ENCODE assay signal across 23 cellular contexts in the genomic region with DNA sequence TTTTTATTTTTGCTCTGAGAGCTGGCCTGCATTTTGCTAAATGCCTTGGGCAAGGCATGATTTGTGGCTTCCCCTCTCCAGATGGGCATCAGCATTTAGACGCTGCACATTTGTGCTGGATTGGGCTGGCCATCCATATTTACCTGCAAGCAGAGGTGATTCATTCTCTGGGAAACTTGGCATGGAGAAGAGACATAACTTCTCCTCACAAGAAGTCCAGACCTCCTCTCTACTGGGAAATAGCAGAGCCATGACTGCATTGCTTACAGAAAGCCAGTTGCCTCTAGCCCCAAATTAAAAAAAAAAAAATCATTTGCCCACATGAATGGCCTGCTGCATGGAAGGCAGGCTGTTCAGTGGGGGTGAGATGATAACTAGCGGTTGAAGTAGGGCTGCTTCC.
DNase-seq lines count a peak whose midpoint lies in the region; ATAC-seq and TF ChIP-seq lines count a peak whose summit lies in the region.
"Had no signal": no experiment of that assay in that cellular context is flagged by ENCODE, and none has a peak within 500 bp of the region (broad histone marks: within the 10 kb centered on the region; RNA-seq: fewer than 3 reads in every experiment).

No MANE protein-coding gene starts in this region.

- H3K36me3 ChIP-seq in Caco-2 (ENCODE audit: control insufficient read depth, insufficient read depth, low read length) (no peaks in the 10 kb centered on the region), esophagus muscularis mucosa (no peaks in the 10 kb centered on the region), gastrocnemius medialis (no peaks in the 10 kb centered on the region)
- H3K36me3 ChIP-seq: BLaER1 treated with 17β-estradiol and CSF1 and Interleukin-3, amounts not matched to agents 10 nM and 100 nM had no signal

- POLR2A ChIA-PET in Caco-2 (lab: Charles Lee), result no interaction called here
- POLR2A ChIA-PET in naive thymus-derived CD8-positive, alpha-beta T cell (lab: Charles Lee), result no interaction called here

- ATAC-seq in naive thymus-derived CD8-positive, alpha-beta T cell, result no peak
- ATAC-seq in gastrocnemius medialis, result no peak
- ATAC-seq: CD8-positive, alpha-beta T cell; Panc1; SK-N-SH treated with all-trans-retinoic acid at 6 μM for 48 hours; T-cell had no signal

- no peak for TF ChIP-seq CTCF in Caco-2 (IDR thresholded peaks at IDR 0.05; ENCODE audit: insufficient read depth in 1 of 2, low read depth in 1 of 2, low read length in 1 of 2, severe bottlenecking in 1 of 2, unreplicated experiment in 1 of 2)
- no peak for TF ChIP-seq CTCF in HFFc6 (IDR thresholded peaks at IDR 0.05)
- no peak for TF ChIP-seq CTCF in esophagus muscularis mucosa (IDR thresholded peaks at IDR 0.05)
- no peak for TF ChIP-seq CTCF in Calu3 (IDR thresholded peaks at IDR 0.05; ENCODE audit: unreplicated experiment)
- TF ChIP-seq CTCF in gastrocnemius medialis (IDR thresholded peaks at IDR 0.05 in 4 of 5, conservative IDR thresholded peaks at IDR 0.05 in 1 of 5), result no peak

- no TSS peak for BruUV-seq in Caco-2 (replicated peaks; lab: Mats Ljungman, UMichigan)
- BruUV-seq in Calu3 (replicated peaks; lab: Mats Ljungman, UMichigan), result no TSS peak

- peaks cover 10% of the 10 kb centered on the region for H3K9me3 Mint-ChIP-seq in Caco-2 (ENCODE audit: unreplicated experiment)
- no peaks in the 10 kb centered on the region for H3K9me3 Mint-ChIP-seq in HFFc6
- H3K9me3 Mint-ChIP-seq in Calu3 (ENCODE audit: low read depth, unreplicated experiment), result no peaks in the 10 kb centered on the region
- H3K9me3 Mint-ChIP-seq in naive thymus-derived CD8-positive, alpha-beta T cell, result peaks cover 0 to 7% (median 0%) of the 10 kb centered on the region in 9 donors
- H3K9me3 Mint-ChIP-seq: CD8-positive, alpha-beta T cell; T-cell had no signal

- H3K4me3 Mint-ChIP-seq in Caco-2 (ENCODE audit: unreplicated experiment) (no peak overlapping the region), HFFc6 (no peak overlapping the region), Calu3 (ENCODE audit: low read depth, unreplicated experiment) (no peak overlapping the region)
- H3K4me3 Mint-ChIP-seq in naive thymus-derived CD8-positive, alpha-beta T cell, result no peak overlapping the region
- H3K4me3 Mint-ChIP-seq: CD8-positive, alpha-beta T cell; H9; T-cell had no signal

- H3K4me1 ChIP-seq in Caco-2 (peaks cover 28% of the 10 kb centered on the region), esophagus muscularis mucosa (no peaks in the 10 kb centered on the region), gastrocnemius medialis (no peaks in the 10 kb centered on the region)

- H3K36me3 Mint-ChIP-seq in Caco-2 (ENCODE audit: insufficient read depth, unreplicated experiment) (peaks cover 2% of the 10 kb centered on the region), HFFc6 (ENCODE audit: low read depth) (no peaks in the 10 kb centered on the region), Calu3 (ENCODE audit: insufficient read depth, unreplicated experiment) (no peaks in the 10 kb centered on the region)
- H3K36me3 Mint-ChIP-seq in naive thymus-derived CD8-positive, alpha-beta T cell, result no peaks in the 10 kb centered on the region
- H3K36me3 Mint-ChIP-seq: CD8-positive, alpha-beta T cell had no signal

- CTCF ChIA-PET in Caco-2 (lab: Charles Lee) (no interaction called here), Calu3 (lab: Charles Lee) (interaction anchor here (2.2 kb wide), 1 partner anchor 11 kb away, joined by 5 read pairs; no protein-coding TSS in a partner anchor)

- intact Hi-C loops in Caco-2 (cut with micrococcal nuclease; ENCODE audit: unreplicated experiment), result no loop called here
- intact Hi-C loops in esophagus muscularis mucosa (cut with DNase I), result no loop called here
- intact Hi-C loops in Calu3 (cut with micrococcal nuclease; ENCODE audit: unreplicated experiment), result no loop called here
- intact Hi-C loops in gastrocnemius medialis (cut with DNase I; ENCODE audit: low total_unique reads), result no loop called here

- no peak for TF ChIP-seq EP300 in esophagus muscularis mucosa (IDR thresholded peaks at IDR 0.05)

- H3K27me3 Mint-ChIP-seq in Caco-2 (ENCODE audit: insufficient read depth, unreplicated experiment) (no peaks in the 10 kb centered on the region), HFFc6 (ENCODE audit: insufficient read depth) (peaks cover 17% of the 10 kb centered on the region), Calu3 (ENCODE audit: unreplicated experiment) (no peaks in the 10 kb centered on the region)
- peaks cover 0 to 10% (median 2%) of the 10 kb centered on the region in 5 donors for H3K27me3 Mint-ChIP-seq in naive thymus-derived CD8-positive, alpha-beta T cell

- H3K4me3 ChIP-seq in Caco-2 (ENCODE audit: low read depth, low read length) (no peak overlapping the region), esophagus muscularis mucosa (no peak overlapping the region), gastrocnemius medialis (no peak overlapping the region)
- H3K4me3 ChIP-seq: BLaER1 treated with 17β-estradiol and CSF1 and Interleukin-3, amounts not matched to agents 10 nM and 100 nM had no signal

- DNase-seq in Caco-2 (no peak), HFFc6 (peak; percentile 14), RPMI7951 (ENCODE audit: low read depth) (peak; percentile 39), esophagus muscularis mucosa (ENCODE audit: extremely low spot score) (peak; percentile 55), Calu3 (no peak), gastrocnemius medialis (no peak), putamen (ENCODE audit: low spot score) (no peak)
- no peak for DNase-seq in naive thymus-derived CD8-positive, alpha-beta T cell
- DNase-seq: 8988T; CD8-positive, alpha-beta T cell; H9; KBM-7; NCI-H1105; NCI-H146; NCI-H2029; NCI-H345; NCI-H524; NCI-H774; NK-92 treated with Interleukin-12 subunit alpha and Interleukin-12 subunit beta, amount 100 ng/mL, for 24 hours; T-cell had no signal

- peaks cover 24% of the 10 kb centered on the region for H3K4me1 Mint-ChIP-seq in Caco-2 (ENCODE audit: low read depth, unreplicated experiment)
- peaks cover 22% of the 10 kb centered on the region for H3K4me1 Mint-ChIP-seq in HFFc6 (ENCODE audit: low read depth)
- no peaks in the 10 kb centered on the region for H3K4me1 Mint-ChIP-seq in Calu3 (ENCODE audit: low read depth, unreplicated experiment)
- H3K4me1 Mint-ChIP-seq in naive thymus-derived CD8-positive, alpha-beta T cell, result no peaks in the 10 kb centered on the region
- H3K4me1 Mint-ChIP-seq: T-cell had no signal

- H3K27ac Mint-ChIP-seq in Caco-2 (ENCODE audit: unreplicated experiment) (peak overlapping the region; percentile 11), HFFc6 (no peak overlapping the region), Calu3 (ENCODE audit: unreplicated experiment) (no peak overlapping the region)
- H3K27ac Mint-ChIP-seq in naive thymus-derived CD8-positive, alpha-beta T cell, result no peak overlapping the region
- H3K27ac Mint-ChIP-seq: CD8-positive, alpha-beta T cell; H9; T-cell had no signal

- in situ Hi-C loops in gastrocnemius medialis (cut with MboI; ENCODE audit: low sequenced_read_pairs in 4 of 4), result no loop called here

- H3K27me3 ChIP-seq in Caco-2 (replicated peaks; ENCODE audit: control insufficient read depth, insufficient read depth, low read length) (no peaks in the 10 kb centered on the region), esophagus muscularis mucosa (no peaks in the 10 kb centered on the region), gastrocnemius medialis (no peaks in the 10 kb centered on the region)
- H3K27me3 ChIP-seq: BLaER1 treated with 17β-estradiol and CSF1 and Interleukin-3, amounts not matched to agents 10 nM and 100 nM had no signal

- H3K9me3 ChIP-seq in Caco-2 (no peaks in the 10 kb centered on the region; the same call in 1 of the 2 replicates), esophagus muscularis mucosa (no peaks in the 10 kb centered on the region), gastrocnemius medialis (no peaks in the 10 kb centered on the region)
- H3K9me3 ChIP-seq: BLaER1 treated with 17β-estradiol and CSF1 and Interleukin-3, amounts not matched to agents 10 nM and 100 nM had no signal

- 100% methylated on average over 2 of the region's 2 CpGs for WGBS in esophagus muscularis mucosa

- TF ChIP-seq POLR2A in esophagus muscularis mucosa (IDR thresholded peaks at IDR 0.05; ENCODE audit: low read depth), result no peak
- no peak for TF ChIP-seq POLR2A in gastrocnemius medialis (IDR thresholded peaks at IDR 0.05)

- no peak overlapping the region for H3K27ac ChIP-seq in esophagus muscularis mucosa (replicated peaks in 1 of 4)
- no peak overlapping the region for H3K27ac ChIP-seq in gastrocnemius medialis
- H3K27ac ChIP-seq: BLaER1 treated with 17β-estradiol and CSF1 and Interleukin-3, amounts not matched to agents 10 nM and 100 nM had no signal

Comparison
In these comparisons a context has a peak if more than half of its experiments do, and no peak if none do; other contexts are left out.
1. DNase-seq: peak in HFFc6 (single experiment), RPMI7951 (single experiment) and esophagus muscularis mucosa (single experiment); none in Caco-2 (0 of 2), Calu3 (single experiment), naive thymus-derived CD8-positive, alpha-beta T cell (0 of 10), gastrocnemius medialis (0 of 2) and putamen (single experiment).